Comparison of ENCODE assay signal across 13 cellular contexts in the genomic region with DNA sequence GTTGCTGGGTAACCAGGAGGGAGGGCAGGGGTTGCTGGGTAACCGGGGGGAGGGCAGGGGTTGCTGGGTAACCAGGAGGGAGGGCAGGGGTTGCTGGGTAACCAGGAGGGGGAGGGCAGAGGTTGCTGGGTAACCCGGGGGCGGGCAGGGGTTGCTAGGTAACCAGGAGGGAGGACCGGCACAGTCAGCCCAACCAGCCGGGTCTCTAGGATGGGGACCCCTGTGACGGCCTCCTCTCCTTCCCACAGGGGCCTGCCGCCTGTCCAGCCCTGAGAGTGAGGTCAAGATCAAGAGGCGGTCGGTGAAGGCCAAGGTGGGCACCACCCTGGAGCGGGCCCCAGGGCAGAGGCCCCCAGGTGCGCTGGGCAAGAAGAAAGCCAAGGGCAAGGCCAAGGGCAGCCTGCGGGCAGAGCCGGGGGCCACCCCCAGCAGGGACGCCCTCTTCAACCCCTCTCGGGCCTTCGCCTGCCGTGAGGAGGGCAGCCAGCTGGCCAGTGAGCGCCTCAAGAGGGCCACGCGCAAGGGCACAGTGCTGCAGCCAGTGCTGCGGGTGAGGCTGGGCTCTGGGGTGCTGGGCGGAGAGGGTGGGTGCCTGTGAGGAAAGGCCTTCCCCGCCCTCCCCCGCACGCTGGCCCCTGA.
"Had no signal": no experiment of that assay in that cellular context is flagged by ENCODE, and none has a peak within 500 bp of the region (broad histone marks: within the 10 kb centered on the region; RNA-seq: fewer than 3 reads in every experiment).

No MANE protein-coding gene starts in this region.

- H3K4me3 ChIP-seq: prostate gland, suprapubic skin had no signal

- H3K9me3 ChIP-seq: prostate gland, suprapubic skin had no signal

- FAIRE-seq: astrocyte, bronchial epithelial cell, small intestine had no signal

- DNase-seq: activated CD4-positive, alpha-beta T cell treated with anti-CD3 and anti-CD28 coated beads, Interleukin-2, amount 50 U/mL, for 1 hour; activated naive CD4-positive, alpha-beta T cell treated with anti-CD3 and anti-CD28 coated beads, Interleukin-2, amount 50 U/mL, for 16 hours; foreskin melanocyte; right cardiac atrium; small intestine; trophoblast cell had no signal

- H3K27me3 ChIP-seq: suprapubic skin had no signal

- H3K27ac Mint-ChIP-seq: activated T-helper 2 cell treated with anti-CD3 and anti-CD28 coated beads, Interferon-gamma antibody, Interleukin-2, Interleukin-4, amounts not matched to agents 10 μg/mL and 5 μg/mL and 100 μg/mL, durations not matched to agents 14 hours and 24 hours and 36 hours; stimulated activated naive CD8-positive, alpha-beta T cell treated with anti-CD3 and anti-CD28 coated beads, Interleukin-15, Interleukin-2, amounts not matched to agents 100 ng/mL and 50 ng/mL, for 24 hours had no signal

- H3K27me3 Mint-ChIP-seq: stimulated activated naive CD8-positive, alpha-beta T cell treated with anti-CD3 and anti-CD28 coated beads, Interleukin-15, Interleukin-2, amounts not matched to agents 100 ng/mL and 50 ng/mL, for 24 hours had no signal

- H3K9me3 Mint-ChIP-seq: activated T-helper 2 cell treated with anti-CD3 and anti-CD28 coated beads, Interferon-gamma antibody, Interleukin-2, Interleukin-4, amounts not matched to agents 10 μg/mL and 5 μg/mL and 100 μg/mL, durations not matched to agents 14 hours and 24 hours and 36 hours; stimulated activated naive CD8-positive, alpha-beta T cell treated with anti-CD3 and anti-CD28 coated beads, Interleukin-15, Interleukin-2, amounts not matched to agents 100 ng/mL and 50 ng/mL, for 24 hours had no signal

- H3K27ac ChIP-seq: epithelial cell of prostate, prostate gland, suprapubic skin had no signal

- H3K4me1 ChIP-seq: prostate gland, suprapubic skin had no signal

- H3K4me3 Mint-ChIP-seq: stimulated activated naive CD8-positive, alpha-beta T cell treated with anti-CD3 and anti-CD28 coated beads, Interleukin-15, Interleukin-2, amounts not matched to agents 100 ng/mL and 50 ng/mL, for 24 hours had no signal
